In the genomic region with DNA sequence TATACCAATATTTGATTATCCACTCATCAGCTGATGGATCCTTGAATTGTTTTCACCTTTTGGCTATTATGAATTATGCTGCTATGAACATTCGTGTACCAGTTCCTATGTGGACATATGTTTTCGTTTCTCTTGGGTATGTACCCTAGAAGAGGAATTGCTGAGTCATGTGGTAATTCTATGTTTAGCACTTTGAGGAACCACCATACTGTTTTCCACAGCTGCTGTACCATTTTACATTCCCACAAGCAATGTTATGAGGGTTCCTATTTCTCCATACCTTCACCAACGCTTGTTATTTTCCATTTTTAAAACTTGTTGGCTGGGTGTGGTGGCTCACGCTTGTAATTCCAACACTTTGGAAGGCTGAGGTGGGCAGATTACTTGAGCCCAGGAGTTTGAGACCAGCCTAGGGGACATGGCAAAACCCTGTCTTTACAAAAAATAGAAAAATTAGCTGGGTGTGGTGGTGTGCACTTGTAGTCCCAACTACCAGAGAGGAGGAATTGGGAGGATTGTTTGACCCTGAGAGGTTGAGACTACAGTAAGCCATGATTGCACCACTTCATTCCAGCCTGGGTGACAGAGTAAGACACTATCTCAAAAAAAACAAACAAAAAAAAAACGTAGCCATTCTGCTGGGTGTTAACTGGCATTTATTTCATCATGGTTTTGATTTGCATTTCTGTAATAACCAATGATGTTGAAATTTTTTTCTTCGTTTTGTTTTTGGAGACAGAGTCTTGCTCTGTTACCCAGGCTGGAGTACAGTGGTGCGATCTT, we compare ENCODE assay signal across 1 cellular context.
TF ChIP-seq lines count a peak whose summit lies in the region.

No MANE protein-coding gene starts in this region.

TF ChIP-seq in K562, 482 proteins besides CTCF, POLR2A, EP300 and RAD21 (continued from another document):
- TF ChIP-seq, protein P1, sequence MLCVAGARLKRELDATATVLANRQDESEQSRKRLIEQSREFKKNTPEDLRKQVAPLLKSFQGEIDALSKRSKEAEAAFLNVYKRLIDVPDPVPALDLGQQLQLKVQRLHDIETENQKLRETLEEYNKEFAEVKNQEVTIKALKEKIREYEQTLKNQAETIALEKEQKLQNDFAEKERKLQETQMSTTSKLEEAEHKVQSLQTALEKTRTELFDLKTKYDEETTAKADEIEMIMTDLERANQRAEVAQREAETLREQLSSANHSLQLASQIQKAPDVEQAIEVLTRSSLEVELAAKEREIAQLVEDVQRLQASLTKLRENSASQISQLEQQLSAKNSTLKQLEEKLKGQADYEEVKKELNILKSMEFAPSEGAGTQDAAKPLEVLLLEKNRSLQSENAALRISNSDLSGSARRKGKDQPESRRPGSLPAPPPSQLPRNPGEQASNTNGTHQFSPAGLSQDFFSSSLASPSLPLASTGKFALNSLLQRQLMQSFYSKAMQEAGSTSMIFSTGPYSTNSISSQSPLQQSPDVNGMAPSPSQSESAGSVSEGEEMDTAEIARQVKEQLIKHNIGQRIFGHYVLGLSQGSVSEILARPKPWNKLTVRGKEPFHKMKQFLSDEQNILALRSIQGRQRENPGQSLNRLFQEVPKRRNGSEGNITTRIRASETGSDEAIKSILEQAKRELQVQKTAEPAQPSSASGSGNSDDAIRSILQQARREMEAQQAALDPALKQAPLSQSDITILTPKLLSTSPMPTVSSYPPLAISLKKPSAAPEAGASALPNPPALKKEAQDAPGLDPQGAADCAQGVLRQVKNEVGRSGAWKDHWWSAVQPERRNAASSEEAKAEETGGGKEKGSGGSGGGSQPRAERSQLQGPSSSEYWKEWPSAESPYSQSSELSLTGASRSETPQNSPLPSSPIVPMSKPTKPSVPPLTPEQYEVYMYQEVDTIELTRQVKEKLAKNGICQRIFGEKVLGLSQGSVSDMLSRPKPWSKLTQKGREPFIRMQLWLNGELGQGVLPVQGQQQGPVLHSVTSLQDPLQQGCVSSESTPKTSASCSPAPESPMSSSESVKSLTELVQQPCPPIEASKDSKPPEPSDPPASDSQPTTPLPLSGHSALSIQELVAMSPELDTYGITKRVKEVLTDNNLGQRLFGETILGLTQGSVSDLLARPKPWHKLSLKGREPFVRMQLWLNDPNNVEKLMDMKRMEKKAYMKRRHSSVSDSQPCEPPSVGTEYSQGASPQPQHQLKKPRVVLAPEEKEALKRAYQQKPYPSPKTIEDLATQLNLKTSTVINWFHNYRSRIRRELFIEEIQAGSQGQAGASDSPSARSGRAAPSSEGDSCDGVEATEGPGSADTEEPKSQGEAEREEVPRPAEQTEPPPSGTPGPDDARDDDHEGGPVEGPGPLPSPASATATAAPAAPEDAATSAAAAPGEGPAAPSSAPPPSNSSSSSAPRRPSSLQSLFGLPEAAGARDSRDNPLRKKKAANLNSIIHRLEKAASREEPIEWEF (CRISPR knock-in tag; IDR thresholded peaks at IDR 0.05): no peak
- TF ChIP-seq FOXJ2 (tag; IDR thresholded peaks at IDR 0.05): no peak
- TF ChIP-seq MED1 (CRISPR knock-in tag; IDR thresholded peaks at IDR 0.05; ENCODE audit: borderline replicate concordance): no peak
- peak; percentile 69 for TF ChIP-seq MAFK (IDR thresholded peaks at IDR 0.05; ENCODE audit: low read length)
- TF ChIP-seq MEF2D (tag; conservative IDR thresholded peaks at IDR 0.05; ENCODE audit: low read depth): no peak
- TF ChIP-seq, protein P2, sequence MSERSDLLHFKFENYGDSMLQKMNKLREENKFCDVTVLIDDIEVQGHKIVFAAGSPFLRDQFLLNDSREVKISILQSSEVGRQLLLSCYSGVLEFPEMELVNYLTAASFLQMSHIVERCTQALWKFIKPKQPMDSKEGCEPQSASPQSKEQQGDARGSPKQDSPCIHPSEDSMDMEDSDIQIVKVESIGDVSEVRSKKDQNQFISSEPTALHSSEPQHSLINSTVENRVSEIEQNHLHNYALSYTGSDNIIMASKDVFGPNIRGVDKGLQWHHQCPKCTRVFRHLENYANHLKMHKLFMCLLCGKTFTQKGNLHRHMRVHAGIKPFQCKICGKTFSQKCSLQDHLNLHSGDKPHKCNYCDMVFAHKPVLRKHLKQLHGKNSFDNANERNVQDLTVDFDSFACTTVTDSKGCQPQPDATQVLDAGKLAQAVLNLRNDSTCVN (CRISPR knock-in tag; IDR thresholded peaks at IDR 0.05): no peak
- TF ChIP-seq, protein P3, sequence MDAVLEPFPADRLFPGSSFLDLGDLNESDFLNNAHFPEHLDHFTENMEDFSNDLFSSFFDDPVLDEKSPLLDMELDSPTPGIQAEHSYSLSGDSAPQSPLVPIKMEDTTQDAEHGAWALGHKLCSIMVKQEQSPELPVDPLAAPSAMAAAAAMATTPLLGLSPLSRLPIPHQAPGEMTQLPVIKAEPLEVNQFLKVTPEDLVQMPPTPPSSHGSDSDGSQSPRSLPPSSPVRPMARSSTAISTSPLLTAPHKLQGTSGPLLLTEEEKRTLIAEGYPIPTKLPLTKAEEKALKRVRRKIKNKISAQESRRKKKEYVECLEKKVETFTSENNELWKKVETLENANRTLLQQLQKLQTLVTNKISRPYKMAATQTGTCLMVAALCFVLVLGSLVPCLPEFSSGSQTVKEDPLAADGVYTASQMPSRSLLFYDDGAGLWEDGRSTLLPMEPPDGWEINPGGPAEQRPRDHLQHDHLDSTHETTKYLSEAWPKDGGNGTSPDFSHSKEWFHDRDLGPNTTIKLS (IDR thresholded peaks at IDR 0.05; ENCODE audit: borderline replicate concordance, low read depth): no peak
- TF ChIP-seq, protein P4, sequence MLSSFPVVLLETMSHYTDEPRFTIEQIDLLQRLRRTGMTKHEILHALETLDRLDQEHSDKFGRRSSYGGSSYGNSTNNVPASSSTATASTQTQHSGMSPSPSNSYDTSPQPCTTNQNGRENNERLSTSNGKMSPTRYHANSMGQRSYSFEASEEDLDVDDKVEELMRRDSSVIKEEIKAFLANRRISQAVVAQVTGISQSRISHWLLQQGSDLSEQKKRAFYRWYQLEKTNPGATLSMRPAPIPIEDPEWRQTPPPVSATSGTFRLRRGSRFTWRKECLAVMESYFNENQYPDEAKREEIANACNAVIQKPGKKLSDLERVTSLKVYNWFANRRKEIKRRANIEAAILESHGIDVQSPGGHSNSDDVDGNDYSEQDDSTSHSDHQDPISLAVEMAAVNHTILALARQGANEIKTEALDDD (IDR thresholded peaks at IDR 0.05): no peak
